Comparison of ENCODE assay signal across 3 cellular contexts in the genomic region with DNA sequence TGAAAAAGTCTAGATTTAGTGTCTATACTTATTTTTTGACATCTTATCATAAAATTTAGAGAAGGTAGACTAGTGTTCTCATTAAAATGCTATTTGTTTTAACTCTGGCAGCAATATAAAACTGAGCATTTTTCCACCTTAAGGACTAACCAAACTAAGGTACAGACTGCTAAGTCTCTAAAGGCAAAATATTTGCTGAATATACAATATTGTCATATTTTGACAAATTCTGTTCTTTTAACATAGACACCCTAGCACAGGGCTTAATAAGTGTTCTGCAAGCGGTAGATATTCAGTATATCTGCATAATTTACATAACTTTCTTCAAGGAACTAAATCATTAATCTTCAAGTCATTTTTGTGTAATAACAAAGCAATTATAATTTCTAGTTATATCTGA.
TF ChIP-seq lines count a peak whose summit lies in the region.

No MANE protein-coding gene starts in this region.

TF ChIP-seq in A549, 52 proteins besides CTCF, POLR2A, EP300 and RAD21 (continued from another document):
- TF ChIP-seq RFX5 (IDR thresholded peaks at IDR 0.05) (no peak), NPAS2 (CRISPR knock-in tag; IDR thresholded peaks at IDR 0.05; ENCODE audit: borderline replicate concordance) (no peak)
- TF ChIP-seq, protein P1, sequence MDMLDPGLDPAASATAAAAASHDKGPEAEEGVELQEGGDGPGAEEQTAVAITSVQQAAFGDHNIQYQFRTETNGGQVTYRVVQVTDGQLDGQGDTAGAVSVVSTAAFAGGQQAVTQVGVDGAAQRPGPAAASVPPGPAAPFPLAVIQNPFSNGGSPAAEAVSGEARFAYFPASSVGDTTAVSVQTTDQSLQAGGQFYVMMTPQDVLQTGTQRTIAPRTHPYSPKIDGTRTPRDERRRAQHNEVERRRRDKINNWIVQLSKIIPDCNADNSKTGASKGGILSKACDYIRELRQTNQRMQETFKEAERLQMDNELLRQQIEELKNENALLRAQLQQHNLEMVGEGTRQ (IDR thresholded peaks at IDR 0.05), result no peak

TF ChIP-seq in K562, 482 proteins besides CTCF, POLR2A, EP300 and RAD21 (continued from another document):
- TF ChIP-seq ZNF316 (IDR thresholded peaks at IDR 0.05), result peak; percentile 71
- no peak for TF ChIP-seq OTX1 (CRISPR knock-in tag; IDR thresholded peaks at IDR 0.05)
- TF ChIP-seq MAFF (IDR thresholded peaks at IDR 0.05; ENCODE audit: low read length), result 0 out of 2 replicates have a peak, but pooled peaks have one; percentile 25
- no peak for TF ChIP-seq TAL1 (IDR thresholded peaks at IDR 0.05)
- peak; percentile 56 for TF ChIP-seq C11orf30 (IDR thresholded peaks at IDR 0.05; ENCODE audit: low read depth)

TF ChIP-seq in SK-N-SH, 30 proteins besides CTCF, POLR2A, EP300 and RAD21:
- no peak for TF ChIP-seq IRF3 (IDR thresholded peaks at IDR 0.05; ENCODE audit: low read depth, low read length)
